ENCODE assay signal across 1 cellular context in genomic region chr17:29179232-29180036, GRCh38.
TF ChIP-seq lines count a peak whose summit lies in the region.

No MANE protein-coding gene starts in this region.

TF ChIP-seq in K562, 482 proteins besides CTCF, POLR2A, EP300 and RAD21 (continued from another document and continues in another):
- TF ChIP-seq ZBTB5 (IDR thresholded peaks at IDR 0.05): no peak
- no peak for TF ChIP-seq ELF2 (CRISPR knock-in tag; IDR thresholded peaks at IDR 0.05)
- no peak for TF ChIP-seq ILK (tag; IDR thresholded peaks at IDR 0.05; ENCODE audit: borderline replicate concordance, low read depth)
- TF ChIP-seq SETDB1 (IDR thresholded peaks at IDR 0.05; ENCODE audit: low read length): no peak
- TF ChIP-seq STAT6 (CRISPR knock-in tag; IDR thresholded peaks at IDR 0.05): no peak
- TF ChIP-seq ARID3B (CRISPR knock-in tag; IDR thresholded peaks at IDR 0.05; ENCODE audit: borderline replicate concordance): no peak
- no peak for TF ChIP-seq ETV1 (tag; conservative IDR thresholded peaks at IDR 0.05; ENCODE audit: low read depth)
- TF ChIP-seq SNAPC5 (CRISPR knock-in tag; IDR thresholded peaks at IDR 0.05): no peak
- no peak for TF ChIP-seq ZNF445 (CRISPR knock-in tag; IDR thresholded peaks at IDR 0.05; ENCODE audit: low read depth)
- TF ChIP-seq MAFG (tag; conservative IDR thresholded peaks at IDR 0.05): no peak
- TF ChIP-seq RHOXF2B (CRISPR knock-in tag; conservative IDR thresholded peaks at IDR 0.05): no peak
- TF ChIP-seq ARHGAP35 (IDR thresholded peaks at IDR 0.05; ENCODE audit: partially characterized antibody): no peak
- no peak for TF ChIP-seq MCM3 (IDR thresholded peaks at IDR 0.05)
- no peak for TF ChIP-seq CHD4 (IDR thresholded peaks at IDR 0.05; ENCODE audit: insufficient read depth, insufficient replicate concordance, low read depth, low read length, poor library complexity, severe bottlenecking)
- no peak for TF ChIP-seq FOSL1 (tag; conservative IDR thresholded peaks at IDR 0.05)
- no peak for TF ChIP-seq MCM5 (IDR thresholded peaks at IDR 0.05; ENCODE audit: low read depth)
- TF ChIP-seq MEF2D (tag; conservative IDR thresholded peaks at IDR 0.05; ENCODE audit: low read depth): no peak
- no peak for TF ChIP-seq ZNF830 (CRISPR knock-in tag; IDR thresholded peaks at IDR 0.05)
- no peak for TF ChIP-seq CBX8 (IDR thresholded peaks at IDR 0.05; ENCODE audit: borderline replicate concordance, extremely low read depth, low read depth, low read length, poor library complexity, severe bottlenecking)
- TF ChIP-seq CC2D1A (IDR thresholded peaks at IDR 0.05): peak; percentile 64; the same call in 1 of the 2 replicates
- TF ChIP-seq NR2C2 (CRISPR knock-in tag; IDR thresholded peaks at IDR 0.05): no peak
- no peak for TF ChIP-seq NR2C2 (tag; IDR thresholded peaks at IDR 0.05)
- no peak for TF ChIP-seq JUN (IDR thresholded peaks at IDR 0.05; ENCODE audit: borderline replicate concordance, low read depth, low read length)
- no peak for TF ChIP-seq JUN (CRISPR knock-in tag; IDR thresholded peaks at IDR 0.05; ENCODE audit: borderline replicate concordance)
- TF ChIP-seq KDM4B (IDR thresholded peaks at IDR 0.05; ENCODE audit: borderline replicate concordance in 2 of 2, low read depth in 1 of 2): peak in 1 of 2 experiments; percentile 74; a peak in 1 of 4 replicates
- no peak for TF ChIP-seq ZBTB40 (IDR thresholded peaks at IDR 0.05)
- TF ChIP-seq ZBTB40 (CRISPR knock-in tag; IDR thresholded peaks at IDR 0.05): no peak
- no peak for TF ChIP-seq SPI1 (IDR thresholded peaks at IDR 0.05; ENCODE audit: borderline replicate concordance, low read depth, low read length)
- peak; percentile 5 for TF ChIP-seq NFYB (IDR thresholded peaks at IDR 0.05; ENCODE audit: extremely low read depth, insufficient read length)
- no peak for TF ChIP-seq ZFP1 (CRISPR knock-in tag; IDR thresholded peaks at IDR 0.05)
- TF ChIP-seq KDM2B (CRISPR knock-in tag; IDR thresholded peaks at IDR 0.05): no peak
- no peak for TF ChIP-seq PREB (CRISPR knock-in tag; IDR thresholded peaks at IDR 0.05)
- no peak for TF ChIP-seq KLF1 (tag; IDR thresholded peaks at IDR 0.05)
- no peak; the same call in 1 of the 2 replicates for TF ChIP-seq ZNF592 (IDR thresholded peaks at IDR 0.05)
- TF ChIP-seq ARNT (IDR thresholded peaks at IDR 0.05): peak; percentile 30 to 65; a peak in 3 of 4 replicates
- peak; percentile 43; the same call in 1 of the 2 replicates for TF ChIP-seq SP1 (CRISPR knock-in tag; IDR thresholded peaks at IDR 0.05)
- TF ChIP-seq PHF20 (IDR thresholded peaks at IDR 0.05; ENCODE audit: partially characterized antibody): no peak
- TF ChIP-seq GATA2 (CRISPR knock-in tag; IDR thresholded peaks at IDR 0.05): peak; percentile 72; the same call in 1 of the 2 replicates
- peak; percentile 57; the same call in 1 of the 2 replicates for TF ChIP-seq FOXM1 (IDR thresholded peaks at IDR 0.05; ENCODE audit: low read depth)
- TF ChIP-seq FOXM1 (CRISPR knock-in tag; IDR thresholded peaks at IDR 0.05; ENCODE audit: low read depth): no peak
- TF ChIP-seq FOXA3 (CRISPR knock-in tag; conservative IDR thresholded peaks at IDR 0.05 in 1 of 2, IDR thresholded peaks at IDR 0.05 in 1 of 2): no peak
- TF ChIP-seq TOE1 (IDR thresholded peaks at IDR 0.05; ENCODE audit: borderline replicate concordance): no peak
- no peak for TF ChIP-seq TOE1 (CRISPR knock-in tag; IDR thresholded peaks at IDR 0.05; ENCODE audit: borderline replicate concordance, low read depth)
- no peak for TF ChIP-seq TGIF2 (CRISPR knock-in tag; IDR thresholded peaks at IDR 0.05)
